16 cellular contexts compared by ENCODE assay signal in the genomic region with DNA sequence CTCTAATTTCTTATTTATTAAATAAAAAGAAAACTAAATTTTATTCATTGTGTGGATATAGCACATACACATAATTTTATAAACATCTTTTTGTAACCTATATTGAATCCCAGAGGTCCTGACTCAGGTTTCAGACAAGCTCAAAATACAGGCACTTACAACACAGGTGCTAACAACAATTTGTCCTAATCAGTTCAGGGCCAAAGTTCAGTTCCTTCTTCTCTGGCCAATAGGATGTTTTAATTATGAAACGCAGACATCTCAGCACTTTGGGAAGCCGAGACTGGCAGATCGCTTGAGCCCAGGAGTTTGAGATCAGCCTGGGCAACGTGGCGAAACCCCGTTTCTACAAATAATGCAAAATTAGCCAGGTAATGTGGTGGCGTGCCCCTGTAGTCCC. TPM values are rescaled to one million over a fixed set of nuclear protein-coding genes. Genes with fewer than 3 reads are reported as not detected.
A peak's percentile ranks its signal among the peaks of the same experiment; 100 is the strongest.
DNase-seq lines count a peak whose midpoint lies in the region; ATAC-seq, FAIRE-seq and TF ChIP-seq lines count a peak whose summit lies in the region.
"Had no signal": no experiment of that assay in that cellular context is flagged by ENCODE, and none has a peak within 500 bp of the region (broad histone marks: within the 10 kb centered on the region; RNA-seq: fewer than 3 reads in every experiment).

No MANE protein-coding gene starts in this region.

- H3K9me3 Mint-ChIP-seq in activated naive CD4-positive, alpha-beta T cell treated with anti-CD3 and anti-CD28 coated beads for 36 hours = no peaks in the 10 kb centered on the region
- H3K9me3 Mint-ChIP-seq: CD4-positive, CD25-positive, alpha-beta regulatory T cell; HFFc6 had no signal

- FAIRE-seq in H54 (lab: Jason Lieb, UNC) = peak; percentile 6
- peak; percentile 56 for FAIRE-seq in islet of Langerhans (lab: Jason Lieb, UNC)
- no peak for FAIRE-seq in small intestine (lab: Jason Lieb, UNC)
- FAIRE-seq: GM12878, H1 had no signal

- no peaks in the 10 kb centered on the region for H3K9me3 ChIP-seq in right lobe of liver
- no peaks in the 10 kb centered on the region for H3K9me3 ChIP-seq in small intestine (ENCODE audit: control insufficient read depth, low read depth)
- H3K9me3 ChIP-seq: BLaER1 treated with 17β-estradiol and CSF1 and Interleukin-3, amounts not matched to agents 10 nM and 100 nM had no signal

- no peak overlapping the region for H3K4me3 Mint-ChIP-seq in activated naive CD4-positive, alpha-beta T cell treated with anti-CD3 and anti-CD28 coated beads for 36 hours
- H3K4me3 Mint-ChIP-seq: CD4-positive, CD25-positive, alpha-beta regulatory T cell; HFFc6 had no signal

- peak; percentile 44 to 79 (median 50) for ATAC-seq in right lobe of liver
- ATAC-seq: GM12878 had no signal

- H3K27ac ChIP-seq in right lobe of liver = no peak overlapping the region
- H3K27ac ChIP-seq in small intestine (ENCODE audit: low read depth in 1 of 2, low read length in 1 of 2) = peak overlapping the region in 1 of 2 donors; percentile 24
- H3K27ac ChIP-seq: BLaER1 treated with 17β-estradiol and CSF1 and Interleukin-3, amounts not matched to agents 10 nM and 100 nM had no signal

- intact Hi-C loops in right lobe of liver (cut with DNase I) = no loop called here
- intact Hi-C loops in activated naive CD4-positive, alpha-beta T cell treated with anti-CD3 and anti-CD28 coated beads for 36 hours (cut with micrococcal nuclease) = no loop called here

- H3K4me3 ChIP-seq in right lobe of liver = no peak overlapping the region
- peak overlapping the region in 1 of 2 donors; percentile 53 for H3K4me3 ChIP-seq in small intestine (ENCODE audit: low read depth in 1 of 2, low read length in 2 of 2)
- H3K4me3 ChIP-seq: BLaER1 treated with 17β-estradiol and CSF1 and Interleukin-3, amounts not matched to agents 10 nM and 100 nM; GM12878 had no signal

- peaks cover 4% of the 10 kb centered on the region for H3K36me3 Mint-ChIP-seq in activated naive CD4-positive, alpha-beta T cell treated with anti-CD3 and anti-CD28 coated beads for 36 hours (ENCODE audit: low read depth)

- no peak for TF ChIP-seq CTCF in right lobe of liver (IDR thresholded peaks at IDR 0.05)

- WGBS in right lobe of liver (ENCODE audit: insufficient coverage, low coverage, low lambda C conversion rate, missing lambda C conversion rate) = 87% methylated on average over 7 of the region's 7 CpGs
- WGBS in small intestine, 3 donors = 18 to 62% (median 52%) methylated on average over 7 of the region's 7 CpGs

- H3K27me3 ChIP-seq in right lobe of liver (no peaks in the 10 kb centered on the region), small intestine (ENCODE audit: control insufficient read depth in 2 of 2, insufficient read depth in 2 of 2, low read length in 2 of 2) (no peaks in the 10 kb centered on the region)
- H3K27me3 ChIP-seq: BLaER1 treated with 17β-estradiol and CSF1 and Interleukin-3, amounts not matched to agents 10 nM and 100 nM had no signal

- no peaks in the 10 kb centered on the region for H3K36me3 ChIP-seq in right lobe of liver
- H3K36me3 ChIP-seq in small intestine (ENCODE audit: control insufficient read depth in 2 of 2, insufficient read depth in 2 of 2, low read length in 2 of 2) = no peaks in the 10 kb centered on the region
- H3K36me3 ChIP-seq: BLaER1 treated with 17β-estradiol and CSF1 and Interleukin-3, amounts not matched to agents 10 nM and 100 nM had no signal

- TF ChIP-seq POLR2A in H54 (IDR thresholded peaks at IDR 0.05; ENCODE audit: low read depth, low read length) (no peak), right lobe of liver (IDR thresholded peaks at IDR 0.05) (no peak)

- H3K4me1 ChIP-seq in right lobe of liver (no peaks in the 10 kb centered on the region), small intestine (ENCODE audit: control insufficient read depth in 2 of 2, insufficient read depth in 1 of 2, low read depth in 1 of 2, low read length in 1 of 2) (no peaks in the 10 kb centered on the region)

- DNase-seq in H54 (ENCODE audit: insufficient read length, low spot score) (no peak), right lobe of liver (no peak), small intestine (peak; percentile 87), germinal center (ENCODE audit: low spot score) (no peak), HUDEP-2 (lab: John Stamatoyannopoulos, UW; ENCODE audit: unreplicated experiment in 76 of 76) (no peak)
- DNase-seq in activated naive CD4-positive, alpha-beta T cell treated with anti-CD3 and anti-CD28 coated beads for 36 hours = no peak
- DNase-seq: ACHN; CD4-positive, CD25-positive, alpha-beta regulatory T cell; DMS 273 treated with DMSO at 0.1 percent for 48 hours; HCEC 1CT; KBM-7 had no signal

- H3K27me3 Mint-ChIP-seq in activated naive CD4-positive, alpha-beta T cell treated with anti-CD3 and anti-CD28 coated beads for 36 hours (ENCODE audit: low read depth) = no peaks in the 10 kb centered on the region
- H3K27me3 Mint-ChIP-seq: CD4-positive, CD25-positive, alpha-beta regulatory T cell had no signal

- no peak overlapping the region for H3K27ac Mint-ChIP-seq in activated naive CD4-positive, alpha-beta T cell treated with anti-CD3 and anti-CD28 coated beads for 36 hours

- H3K4me1 Mint-ChIP-seq in activated naive CD4-positive, alpha-beta T cell treated with anti-CD3 and anti-CD28 coated beads for 36 hours (ENCODE audit: low read depth) = peaks cover 17% of the 10 kb centered on the region

- CTCF ChIA-PET in activated naive CD4-positive, alpha-beta T cell treated with anti-CD3 and anti-CD28 coated beads for 36 hours (lab: Charles Lee) = interaction anchor here (0.6 kb wide), 1 partner anchor 57 kb away, joined by 3 read pairs; no protein-coding TSS in a partner anchor

RNA-seq across cellular contexts. Expression of a gene that starts 15.0 kb away (rescaled TPM):
- total RNA-seq in right lobe of liver = 10 to 100 TPM; 11.3 to 22.3 (median 21.4) TPM
- polyA plus RNA-seq in small intestine = 10 to 100 TPM; 30.0 to 37.2 (median 36.0) TPM
- total RNA-seq in activated naive CD4-positive, alpha-beta T cell treated with anti-CD3 and anti-CD28 coated beads for 36 hours = 100 to 1,000 TPM; 219 to 223 TPM

Comparison
In these comparisons a context has a peak if more than half of its experiments do, and no peak if none do; other contexts are left out.
1. RNA of a gene that starts 15.0 kb away (total RNA-seq): 219 to 223 TPM in activated naive CD4-positive, alpha-beta T cell treated with anti-CD3 and anti-CD28 coated beads for 36 hours; 11.3 to 22.3 TPM in right lobe of liver; every median in the first group is over 4 times any median in the second.